Comparison of ENCODE assay signal across 8 cellular contexts in genomic region chr17:79023886-79024771, GRCh38. TPM values are rescaled to one million over a fixed set of nuclear protein-coding genes. Genes with fewer than 3 reads are reported as not detected.
DNase-seq lines count a peak whose midpoint lies in the region; TF ChIP-seq lines count a peak whose summit lies in the region.

Gene C1QTNF1 (plus strand): TSS chr17:79024169. CDS start chr17:79043969, 19,800 bp downstream.

- H3K4me1 ChIP-seq in cardiac muscle cell (ENCODE audit: low read depth) (peaks cover 56% of the 10 kb centered on the region), trophoblast cell (ENCODE audit: control insufficient read depth in 1 of 2, insufficient read depth in 2 of 2, low read length in 2 of 2) (peaks cover 23 to 32% of the 10 kb centered on the region in 2 experiments)

- H2AFZ ChIP-seq in trophoblast cell (ENCODE audit: insufficient read depth, low read length, poor library complexity) = peak within 1 kb of the TSS; percentile 9

- peak within 1 kb of the TSS; percentile 21 for H4K91ac ChIP-seq in trophoblast cell (ENCODE audit: low read depth, low read length)

- H4K12ac ChIP-seq in trophoblast cell (ENCODE audit: low read depth, low read length) = peak within 1 kb of the TSS; percentile 1

- H3K27ac ChIP-seq in cardiac muscle cell = no peak within 1 kb of the TSS
- no peak within 1 kb of the TSS for H3K27ac ChIP-seq in trophoblast cell (ENCODE audit: low read depth, low read length)

- H3K23ac ChIP-seq in trophoblast cell (ENCODE audit: low read length) = no peak within 1 kb of the TSS

- H3K27me3 ChIP-seq in cardiac muscle cell = peaks cover 12% of the 10 kb centered on the region
- H3K27me3 ChIP-seq in trophoblast cell (ENCODE audit: insufficient read depth, low read length) = peaks cover 13% of the 10 kb centered on the region

- H2BK120ac ChIP-seq in trophoblast cell (ENCODE audit: insufficient read depth, low read length, poor library complexity) = peak within 1 kb of the TSS; percentile 8

- H3K4me3 ChIP-seq in cardiac muscle cell (peak within 1 kb of the TSS; percentile 42), trophoblast cell (ENCODE audit: low read depth, low read length) (peak within 1 kb of the TSS; percentile 63)

- no peaks in the 10 kb centered on the region for H3K9me3 ChIP-seq in cardiac muscle cell (ENCODE audit: low read depth)
- H3K9me3 ChIP-seq in trophoblast cell (ENCODE audit: insufficient read depth, low read depth, low read length) = no peaks in the 10 kb centered on the region

- peak within 1 kb of the TSS; percentile 45 for H4K8ac ChIP-seq in trophoblast cell (ENCODE audit: low read depth, low read length)

- no peak within 1 kb of the TSS for H2BK5ac ChIP-seq in trophoblast cell (ENCODE audit: low read depth, low read length, poor library complexity)

- H3K18ac ChIP-seq in trophoblast cell (ENCODE audit: low read length) = peak within 1 kb of the TSS; percentile 54

- no CpG with 5 or more reads among the region's 77 CpGs for WGBS in trophoblast cell (ENCODE audit: extremely low coverage, insufficient coverage, insufficient read length)

- no peak within 1 kb of the TSS for H3K14ac ChIP-seq in trophoblast cell (ENCODE audit: low read length)

- peak within 1 kb of the TSS; percentile 10 for H2BK12ac ChIP-seq in trophoblast cell (ENCODE audit: low read length)

- TF ChIP-seq CTCF in cardiac muscle cell (IDR thresholded peaks at IDR 0.05; ENCODE audit: low read depth, low read length) = peak; percentile 27

- H3K36me3 ChIP-seq in cardiac muscle cell (no peaks in the 10 kb centered on the region), trophoblast cell (ENCODE audit: control insufficient read depth in 1 of 2, insufficient read depth in 2 of 2, low read length in 2 of 2) (no peaks in the 10 kb centered on the region)

- peak within 1 kb of the TSS; percentile 19 for H3K9ac ChIP-seq in trophoblast cell (ENCODE audit: low read length)

- peak within 1 kb of the TSS; percentile 66 for H3K4me2 ChIP-seq in trophoblast cell (ENCODE audit: low read length)

- peaks cover 21% of the 10 kb centered on the region for H3K79me1 ChIP-seq in trophoblast cell (ENCODE audit: low read length)

- peak within 1 kb of the TSS; percentile 17 for H2AK5ac ChIP-seq in trophoblast cell (ENCODE audit: low read length)

- H3K4ac ChIP-seq in trophoblast cell (ENCODE audit: low read depth, low read length) = no peak within 1 kb of the TSS

- H3K79me2 ChIP-seq in trophoblast cell (ENCODE audit: control insufficient read depth, insufficient read depth, low read length, poor library complexity) = peaks cover 2% of the 10 kb centered on the region

- peak; percentile 68 for DNase-seq in COLO668 (lab: John Stamatoyannopoulos, UW; ENCODE audit: unreplicated experiment)
- peak; percentile 57 for DNase-seq in LoVo (ENCODE audit: low spot score)
- peak; percentile 13 for DNase-seq in activated gamma-delta T cell treated with anti-CD3 and anti-CD28 coated beads, Interleukin-2, amount 50 U/mL, for 16 hours (ENCODE audit: low read depth)
- DNase-seq in cardiac muscle cell (ENCODE audit: low read depth in 1 of 2, low spot score in 1 of 2) = peak; percentile 68 to 88
- DNase-seq in trophoblast cell = peak; percentile 69 to 81
- no peak for DNase-seq in cerebellar cortex (ENCODE audit: low spot score)
- DNase-seq in NOMO-1 (lab: John Stamatoyannopoulos, UW; ENCODE audit: unreplicated experiment in 2 of 2) = no peak
- DNase-seq in putamen (ENCODE audit: low spot score) = no peak

RNA-seq across cellular contexts. Expression of gene C1QTNF1, which starts in this region (rescaled TPM):
- total RNA-seq in cardiac muscle cell = 12.5 and 16.4 TPM in 2 replicates
- 6.8 and 10.2 TPM in 2 replicates for polyA plus RNA-seq in cardiac muscle cell
- polyA plus RNA-seq in trophoblast cell (2013) = 11.5 and 12.7 TPM in 2 replicates

Comparison
In these comparisons a context has a peak if more than half of its experiments do, and no peak if none do; other contexts are left out.
1. DNase-seq: peak in COLO668 (single experiment), LoVo (single experiment), activated gamma-delta T cell treated with anti-CD3 and anti-CD28 coated beads, Interleukin-2, amount 50 U/mL, for 16 hours (single experiment), cardiac muscle cell (2 of 2) and trophoblast cell (2 of 2); none in cerebellar cortex (single experiment), NOMO-1 (0 of 2) and putamen (single experiment).